In the genomic region with DNA sequence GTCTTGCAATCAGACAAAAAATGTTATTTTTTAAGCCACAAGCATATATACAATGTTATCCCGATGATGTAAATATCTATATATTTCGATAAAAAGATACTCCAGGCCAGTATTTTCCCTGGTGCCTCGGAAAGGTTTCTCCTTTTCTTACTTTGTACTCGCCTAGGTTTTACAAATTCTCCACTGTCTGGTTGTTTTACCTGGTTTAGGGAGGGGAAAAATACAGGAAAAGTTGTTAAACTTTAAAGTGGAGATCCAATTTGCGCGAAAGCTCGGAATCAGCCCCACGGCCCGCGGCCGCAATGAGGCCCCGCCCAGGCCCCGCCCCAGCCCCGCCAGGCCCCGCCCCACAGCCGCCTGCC, we compare ENCODE assay signal across 9 cellular contexts. TPM values are rescaled to one million over a fixed set of nuclear protein-coding genes. Genes with fewer than 3 reads are reported as not detected.
A peak's percentile ranks its signal among the peaks of the same experiment; 100 is the strongest.
DNase-seq lines count a peak whose midpoint lies in the region; ATAC-seq, FAIRE-seq and TF ChIP-seq lines count a peak whose summit lies in the region.
"Had no signal": no experiment of that assay in that cellular context is flagged by ENCODE, and none has a peak within 500 bp of the region (broad histone marks: within the 10 kb centered on the region; RNA-seq: fewer than 3 reads in every experiment).

No MANE protein-coding gene starts in this region.

- TF ChIP-seq CTCF in PC-9 (conservative IDR thresholded peaks at IDR 0.05) (no peak), endothelial cell of umbilical vein (IDR thresholded peaks at IDR 0.05; ENCODE audit: extremely low read depth in 1 of 2, insufficient read depth in 1 of 2, low read depth in 1 of 2, low read length in 2 of 2) (no peak), osteoblast (IDR thresholded peaks at IDR 0.05; ENCODE audit: extremely low read depth, low read depth, low read length) (no peak)

- peak overlapping the region in 7 of 8 donors; percentile 74 to 97 (median 85) for H3K27ac Mint-ChIP-seq in CD8-positive, alpha-beta memory T cell

- no peak for DNase-seq in CD8-positive, alpha-beta memory T cell
- DNase-seq in PC-9 (no peak), endothelial cell of umbilical vein (ENCODE audit: low read depth, low spot score) (no peak), osteoblast (ENCODE audit: insufficient read length, low spot score, missing footprints) (no peak), small intestine (no peak), nucleus accumbens (lab: John Stamatoyannopoulos, UW) (no peak), aorta (no peak), NOMO-1 treated with DMSO at 0.1 percent for 48 hours (lab: John Stamatoyannopoulos, UW; ENCODE audit: unreplicated experiment) (no peak)

- no peaks in the 10 kb centered on the region for H3K9me1 ChIP-seq in endothelial cell of umbilical vein (replicated peaks; ENCODE audit: control insufficient read depth, extremely low read depth, insufficient read depth, low read length)

- BruUV-seq in PC-9 (replicated peaks; lab: Mats Ljungman, UMichigan) (TSS peak; percentile 93), endothelial cell of umbilical vein (replicated peaks; lab: Mats Ljungman, UMichigan) (no TSS peak)

- no peak for TF ChIP-seq POLR2A in endothelial cell of umbilical vein (IDR thresholded peaks at IDR 0.05; ENCODE audit: low read depth, low read length)

- H3K4me3 ChIP-seq in CD8-positive, alpha-beta memory T cell (ENCODE audit: low read length) = peak overlapping the region; percentile 55
- H3K4me3 ChIP-seq in PC-9 (peak overlapping the region; percentile 74), endothelial cell of umbilical vein (replicated peaks in 1 of 3; ENCODE audit: insufficient read depth in 1 of 3, low read depth in 1 of 3, low read length in 3 of 3) (peak overlapping the region; percentile 35 to 81 (median 59)), osteoblast (ENCODE audit: insufficient read depth, low read length) (peak overlapping the region; percentile 74), small intestine (ENCODE audit: low read depth in 1 of 2, low read length in 2 of 2) (peak overlapping the region in 1 of 2 donors; percentile 12), aorta (ENCODE audit: low read length in 2 of 2) (peak overlapping the region in 1 of 2 donors; percentile 60)

- H3K27me3 Mint-ChIP-seq in CD8-positive, alpha-beta memory T cell = no peaks in the 10 kb centered on the region

- no peaks in the 10 kb centered on the region for H3K9me3 ChIP-seq in CD8-positive, alpha-beta memory T cell (ENCODE audit: low read length)
- H3K9me3 ChIP-seq in PC-9 (ENCODE audit: insufficient read depth, low read depth) = no peaks in the 10 kb centered on the region
- H3K9me3 ChIP-seq in endothelial cell of umbilical vein (replicated peaks; ENCODE audit: control insufficient read depth, insufficient read depth, low read length) = no peaks in the 10 kb centered on the region
- H3K9me3 ChIP-seq in osteoblast (ENCODE audit: low read depth, low read length) = no peaks in the 10 kb centered on the region
- no peaks in the 10 kb centered on the region for H3K9me3 ChIP-seq in small intestine (ENCODE audit: control insufficient read depth, low read depth)
- no peaks in the 10 kb centered on the region for H3K9me3 ChIP-seq in aorta (ENCODE audit: control insufficient read depth, low read length)

- no peak for ATAC-seq in aorta (ENCODE audit: low FRiP score)

- H3K9me3 Mint-ChIP-seq in CD8-positive, alpha-beta memory T cell = no peaks in the 10 kb centered on the region

- 1 to 2% (median 1%) methylated on average over 11 to 16 of the region's 16 CpGs for WGBS in small intestine, 3 donors
- 2 to 3% methylated on average over 16 of the region's 16 CpGs for WGBS in aorta, 2 donors

- intact Hi-C loops in PC-9 (cut with micrococcal nuclease; ENCODE audit: unreplicated experiment) (loop anchor here (1.0 to 5.0 kb wide), 3 partner anchors 22 to 38 kb away; no protein-coding TSS in a partner anchor), endothelial cell of umbilical vein (cut with micrococcal nuclease) (loop anchor here (1.0 kb wide), 3 partner anchors 22 to 38 kb away; no protein-coding TSS in a partner anchor), aorta (cut with DNase I) (no loop called here)

- no peaks in the 10 kb centered on the region for H3K9me2 ChIP-seq in PC-9 (ENCODE audit: insufficient read depth)

- POLR2A ChIA-PET in CD8-positive, alpha-beta memory T cell (lab: Charles Lee) = interaction anchor here (0.8 to 3.6 kb wide), 5 partner anchors 9 to 114 kb away, joined by 3 to 43 read pairs (median 6); no protein-coding TSS in a partner anchor
- POLR2A ChIA-PET in PC-9 (lab: Charles Lee; ENCODE audit: unreplicated experiment) = interaction anchor here (0.6 to 1.0 kb wide), 5 partner anchors 18 to 430 kb away, joined by 5 to 21 read pairs (median 8); no protein-coding TSS in a partner anchor
- POLR2A ChIA-PET in endothelial cell of umbilical vein (lab: Charles Lee) = interaction anchor here (0.7 to 1.2 kb wide), 3 partner anchors 17 to 35 kb away, joined by 3 to 7 read pairs (median 3); no protein-coding TSS in a partner anchor

- peaks cover 38% of the 10 kb centered on the region for H3F3A ChIP-seq in PC-9 (ENCODE audit: insufficient read depth, low read depth)

- dilution Hi-C loops in endothelial cell of umbilical vein (cut with MboI; ENCODE audit: extremely low pct_ligation_motif_present, low sequenced_read_pairs) = no loop called here

- peaks cover 20% of the 10 kb centered on the region for H3K4me1 ChIP-seq in CD8-positive, alpha-beta memory T cell (ENCODE audit: insufficient read depth, low read length)
- peaks cover 15% of the 10 kb centered on the region for H3K4me1 ChIP-seq in PC-9 (replicated peaks; ENCODE audit: insufficient read depth)
- peaks cover 17% of the 10 kb centered on the region for H3K4me1 ChIP-seq in endothelial cell of umbilical vein (ENCODE audit: control insufficient read depth, extremely low read depth, insufficient read depth, low read length)
- peaks cover 16% of the 10 kb centered on the region for H3K4me1 ChIP-seq in osteoblast (ENCODE audit: insufficient read depth, low read length)
- peaks cover 0 to 3% of the 10 kb centered on the region in 2 donors for H3K4me1 ChIP-seq in small intestine (ENCODE audit: control insufficient read depth in 2 of 2, insufficient read depth in 1 of 2, low read depth in 1 of 2, low read length in 1 of 2)
- H3K4me1 ChIP-seq in aorta (ENCODE audit: control insufficient read depth in 1 of 2, insufficient read depth in 2 of 2, low read length in 2 of 2) = no peaks in the 10 kb centered on the region

- FAIRE-seq in endothelial cell of umbilical vein (lab: Jason Lieb, UNC) = no peak
- no peak for FAIRE-seq in small intestine (lab: Jason Lieb, UNC)

- H3K27me3 ChIP-seq in CD8-positive, alpha-beta memory T cell (ENCODE audit: insufficient read depth, low read length, poor library complexity, severe bottlenecking) = no peaks in the 10 kb centered on the region
- H3K27me3 ChIP-seq in PC-9 (ENCODE audit: insufficient read depth, low read depth) = no peaks in the 10 kb centered on the region
- no peaks in the 10 kb centered on the region for H3K27me3 ChIP-seq in endothelial cell of umbilical vein (ENCODE audit: control insufficient read depth in 2 of 2, insufficient read depth in 2 of 2, low read length in 2 of 2)
- no peaks in the 10 kb centered on the region for H3K27me3 ChIP-seq in osteoblast (ENCODE audit: insufficient read depth, low read length)
- no peaks in the 10 kb centered on the region for H3K27me3 ChIP-seq in small intestine (ENCODE audit: control insufficient read depth in 2 of 2, insufficient read depth in 2 of 2, low read length in 2 of 2)
- no peaks in the 10 kb centered on the region for H3K27me3 ChIP-seq in aorta (ENCODE audit: control insufficient read depth in 1 of 2, insufficient read depth in 2 of 2, low read length in 1 of 2)

- H3K79me2 ChIP-seq in PC-9 (ENCODE audit: low read depth) (peaks cover 5% of the 10 kb centered on the region; the same call in 1 of the 2 replicates), endothelial cell of umbilical vein (ENCODE audit: control insufficient read depth, insufficient read depth, low read length) (no peaks in the 10 kb centered on the region), osteoblast (ENCODE audit: insufficient read depth, low read length) (peaks cover 18% of the 10 kb centered on the region)

- peak overlapping the region; percentile 55 for H3K27ac ChIP-seq in CD8-positive, alpha-beta memory T cell (ENCODE audit: low read depth, low read length)
- peak overlapping the region; percentile 66 for H3K27ac ChIP-seq in PC-9
- peak overlapping the region; percentile 66 for H3K27ac ChIP-seq in endothelial cell of umbilical vein (ENCODE audit: insufficient read depth, low read depth, low read length)
- H3K27ac ChIP-seq in osteoblast (ENCODE audit: low read depth, low read length) = peak overlapping the region; percentile 83
- peak overlapping the region in 1 of 2 donors; percentile 56 for H3K27ac ChIP-seq in small intestine (ENCODE audit: low read depth in 1 of 2, low read length in 1 of 2)
- peak overlapping the region in 1 of 2 donors; percentile 39 for H3K27ac ChIP-seq in aorta (ENCODE audit: low read depth in 1 of 2, low read length in 2 of 2)

- H3K4me1 Mint-ChIP-seq in CD8-positive, alpha-beta memory T cell = peaks cover 19 to 21% (median 19%) of the 10 kb centered on the region in 3 donors

- H3K36me3 Mint-ChIP-seq in CD8-positive, alpha-beta memory T cell = no peaks in the 10 kb centered on the region

- no peaks in the 10 kb centered on the region for H4K20me1 ChIP-seq in PC-9 (ENCODE audit: insufficient read depth)
- H4K20me1 ChIP-seq in endothelial cell of umbilical vein (replicated peaks; ENCODE audit: control insufficient read depth, extremely low read depth, insufficient read depth, low read length) = no peaks in the 10 kb centered on the region
- H4K20me1 ChIP-seq in osteoblast (ENCODE audit: insufficient read depth, low read length) = no peaks in the 10 kb centered on the region

- H3K36me3 ChIP-seq in CD8-positive, alpha-beta memory T cell (ENCODE audit: insufficient read depth, low read length) = no peaks in the 10 kb centered on the region
- no peaks in the 10 kb centered on the region for H3K36me3 ChIP-seq in PC-9 (ENCODE audit: low read depth)
- H3K36me3 ChIP-seq in endothelial cell of umbilical vein (ENCODE audit: control insufficient read depth in 2 of 2, extremely low read depth in 1 of 2, insufficient read depth in 2 of 2, low read length in 2 of 2) = no peaks in the 10 kb centered on the region
- no peaks in the 10 kb centered on the region for H3K36me3 ChIP-seq in osteoblast (ENCODE audit: insufficient read depth, low read length)
- H3K36me3 ChIP-seq in small intestine (ENCODE audit: control insufficient read depth in 2 of 2, insufficient read depth in 2 of 2, low read length in 2 of 2) = no peaks in the 10 kb centered on the region
- no peaks in the 10 kb centered on the region for H3K36me3 ChIP-seq in aorta (ENCODE audit: control insufficient read depth in 1 of 2, insufficient read depth in 2 of 2, low read length in 1 of 2)

- H2AFZ ChIP-seq in PC-9 = peak overlapping the region; percentile 95
- H2AFZ ChIP-seq in endothelial cell of umbilical vein (ENCODE audit: low read depth, low read length) = peak overlapping the region; percentile 85
- peak overlapping the region; percentile 86 for H2AFZ ChIP-seq in osteoblast (ENCODE audit: low read length)

- H3K4me3 Mint-ChIP-seq in CD8-positive, alpha-beta memory T cell = peak overlapping the region; percentile 66 to 90 (median 85)

- H3K4me2 ChIP-seq in PC-9 (peak overlapping the region; percentile 91), endothelial cell of umbilical vein (ENCODE audit: insufficient read depth, low read length) (peak overlapping the region; percentile 99), osteoblast (ENCODE audit: insufficient read depth, low read length) (peak overlapping the region; percentile 78)

- CTCF ChIA-PET in CD8-positive, alpha-beta memory T cell (lab: Charles Lee) = interaction anchor here (1.4 to 3.5 kb wide), 5 partner anchors 18 to 226 kb away, joined by 3 to 41 read pairs (median 13); no protein-coding TSS in a partner anchor
- CTCF ChIA-PET in PC-9 (lab: Charles Lee) = interaction anchor here (0.6 to 2.9 kb wide), 4 partner anchors 16 to 544 kb away, joined by 3 to 28 read pairs (median 10); no protein-coding TSS in a partner anchor
- CTCF ChIA-PET in endothelial cell of umbilical vein (lab: Charles Lee) = interaction anchor here (0.6 to 2.2 kb wide), 11 partner anchors 14 to 1347 kb away, joined by 3 to 49 read pairs (median 4); no protein-coding TSS in a partner anchor

- peak overlapping the region; percentile 89 for H3K9ac ChIP-seq in endothelial cell of umbilical vein (replicated peaks; ENCODE audit: extremely low read depth, insufficient read depth, low read length)

RNA-seq across cellular contexts. Expression of a gene that starts 58.4 kb away (rescaled TPM):
- not detected for total RNA-seq in CD8-positive, alpha-beta memory T cell
- not detected for polyA plus RNA-seq in CD8-positive, alpha-beta memory T cell
- total RNA-seq in PC-9 (2021) (66.9 and 75.5 TPM in 2 replicates), endothelial cell of umbilical vein (not detected in 2 replicates), osteoblast (0.59 TPM in 1 of 2 replicates, not detected in the other), aorta (not detected)
- polyA plus RNA-seq in endothelial cell of umbilical vein (not detected in 2 replicates), small intestine (under 1 TPM in 2 of 3 donors, not detected in 1; 0.03 to 0.22 TPM), aorta (not detected)
- not detected in 2 replicates for polyA plus RNA-seq in endothelial cell of umbilical vein (2011; cell fraction: cytosol; rRNA removed)
- polyA plus RNA-seq in endothelial cell of umbilical vein (2011; cell fraction: nucleus; rRNA removed) = not detected in 2 replicates
- not detected in 2 replicates for polyA plus RNA-seq in endothelial cell of umbilical vein (2012)
- not detected in 2 replicates for polyA minus RNA-seq in endothelial cell of umbilical vein
- 5.2 TPM for polyA minus RNA-seq in endothelial cell of umbilical vein (2011; cell fraction: cytosol; rRNA and poly(A)+ RNA removed)
- not detected in 2 replicates for polyA minus RNA-seq in endothelial cell of umbilical vein (2011; cell fraction: nucleus; rRNA and poly(A)+ RNA removed)
- total RNA-seq: NCI-H460 had no signal

Comparison
In these comparisons a context has a peak if more than half of its experiments do, and no peak if none do; other contexts are left out.
1. RNA of a gene that starts 58.4 kb away (total RNA-seq): 66.9 to 75.5 TPM in PC-9; not detected in endothelial cell of umbilical vein, not detected in CD8-positive, alpha-beta memory T cell, 0.59 TPM in osteoblast and not detected in aorta; every median in the first group is over 10 times any median in the second.
2. intact Hi-C loops: an anchor here in PC-9 (1.0 to 5.0 kb wide) and endothelial cell of umbilical vein (1.0 kb wide); none called in aorta.
3. Peak in every context shown above with its lines, with median percentiles within 50 percentile points of each other: H2AFZ ChIP-seq and H3K4me2 ChIP-seq.